ENCODE assay signal across 10 cellular contexts in genomic region chr13:98485561-98485960, GRCh38.
DNase-seq lines count a peak whose midpoint lies in the region; ATAC-seq and TF ChIP-seq lines count a peak whose summit lies in the region.
"Had no signal": no experiment of that assay in that cellular context is flagged by ENCODE, and none has a peak within 500 bp of the region (broad histone marks: within the 10 kb centered on the region; RNA-seq: fewer than 3 reads in every experiment).

No MANE protein-coding gene starts in this region.

- no peak for TF ChIP-seq CTCF in activated CD8-positive, alpha-beta T cell treated with anti-CD3 and anti-CD28 coated beads for 36 hours (IDR thresholded peaks at IDR 0.05)
- TF ChIP-seq CTCF in ascending aorta (IDR thresholded peaks at IDR 0.05) (no peak), lower lobe of right lung (IDR thresholded peaks at IDR 0.05) (no peak)

- H3K27me3 ChIP-seq in ascending aorta (no peaks in the 10 kb centered on the region), lower lobe of right lung (ENCODE audit: low read depth) (no peaks in the 10 kb centered on the region), subcutaneous abdominal adipose tissue (ENCODE audit: control insufficient read depth in 5 of 5, insufficient read depth in 4 of 5, low read length in 5 of 5) (no peaks in the 10 kb centered on the region)
- H3K27me3 ChIP-seq: testis had no signal

- no peak overlapping the region for H3K9ac ChIP-seq in subcutaneous abdominal adipose tissue (ENCODE audit: low read length in 5 of 5)

- peaks cover 11% of the 10 kb centered on the region for H3K36me3 Mint-ChIP-seq in activated CD8-positive, alpha-beta T cell treated with anti-CD3 and anti-CD28 coated beads for 36 hours (ENCODE audit: low read depth)
- peaks cover 13% of the 10 kb centered on the region for H3K36me3 Mint-ChIP-seq in activated CD8-positive, alpha-beta T cell treated with anti-CD3 and anti-CD28 coated beads, Interleukin-2, amount 10 ng/mL, durations not matched to agents 7 days and 5 days (ENCODE audit: low read depth)

- H3K36me3 ChIP-seq in ascending aorta (peaks cover 0 to 8% of the 10 kb centered on the region in 2 donors), lower lobe of right lung (peaks cover 6% of the 10 kb centered on the region), subcutaneous abdominal adipose tissue (ENCODE audit: control insufficient read depth in 5 of 5, insufficient read depth in 5 of 5, low read length in 5 of 5) (peaks cover 0 to 6% (median 4%) of the 10 kb centered on the region in 5 donors)

- intact Hi-C loops in activated CD8-positive, alpha-beta T cell treated with anti-CD3 and anti-CD28 coated beads for 36 hours (cut with micrococcal nuclease), result no loop called here
- intact Hi-C loops in ascending aorta (cut with DNase I) (no loop called here), lower lobe of right lung (cut with DNase I) (no loop called here), posterior vena cava (cut with DNase I) (loop anchor here in 1 of 2 donors (10.0 kb wide), 1 partner anchor 59 kb away; no protein-coding TSS in a partner anchor)

- peaks cover 8 to 31% of the 10 kb centered on the region in 2 donors for H3K4me1 ChIP-seq in ascending aorta
- H3K4me1 ChIP-seq in lower lobe of right lung, result peaks cover 73% of the 10 kb centered on the region
- H3K4me1 ChIP-seq in subcutaneous abdominal adipose tissue (ENCODE audit: control insufficient read depth in 5 of 5, insufficient read depth in 5 of 5, low read length in 5 of 5), result peaks cover 16 to 67% (median 62%) of the 10 kb centered on the region in 5 donors

- CTCF ChIA-PET in activated CD8-positive, alpha-beta T cell treated with anti-CD3 and anti-CD28 coated beads for 36 hours (lab: Charles Lee), result interaction anchor here (4.4 kb wide), 1 partner anchor 40 kb away, joined by 19 read pairs; no protein-coding TSS in a partner anchor
- CTCF ChIA-PET in activated CD8-positive, alpha-beta T cell treated with anti-CD3 and anti-CD28 coated beads, Interleukin-2, amount 10 ng/mL, durations not matched to agents 7 days and 5 days (lab: Charles Lee), result interaction anchor here (1.1 to 2.2 kb wide), 4 partner anchors 19 to 168 kb away, joined by 3 to 13 read pairs (median 6); no protein-coding TSS in a partner anchor

- no peaks in the 10 kb centered on the region for H3K27me3 Mint-ChIP-seq in activated CD8-positive, alpha-beta T cell treated with anti-CD3 and anti-CD28 coated beads for 36 hours
- no peaks in the 10 kb centered on the region for H3K27me3 Mint-ChIP-seq in activated CD8-positive, alpha-beta T cell treated with anti-CD3 and anti-CD28 coated beads, Interleukin-2, amount 10 ng/mL, durations not matched to agents 7 days and 5 days (ENCODE audit: low read depth)

- H3K9me3 ChIP-seq in ascending aorta (no peaks in the 10 kb centered on the region), lower lobe of right lung (no peaks in the 10 kb centered on the region), subcutaneous abdominal adipose tissue (ENCODE audit: control insufficient read depth in 5 of 5, low read length in 5 of 5) (no peaks in the 10 kb centered on the region)
- H3K9me3 ChIP-seq: testis had no signal

- POLR2A ChIA-PET in activated CD8-positive, alpha-beta T cell treated with anti-CD3 and anti-CD28 coated beads for 36 hours (lab: Charles Lee), result interaction anchor here (1.8 to 3.2 kb wide), 2 partner anchors 13 to 19 kb away, joined by 5 to 14 read pairs; no protein-coding TSS in a partner anchor
- POLR2A ChIA-PET in activated CD8-positive, alpha-beta T cell treated with anti-CD3 and anti-CD28 coated beads, Interleukin-2, amount 10 ng/mL, durations not matched to agents 7 days and 5 days (lab: Charles Lee), result interaction anchor here (1.5 kb wide), 1 partner anchor 9 kb away, joined by 3 read pairs; no protein-coding TSS in a partner anchor

- H3K27ac ChIP-seq in ascending aorta, result peak overlapping the region; percentile 69 to 77
- H3K27ac ChIP-seq in lower lobe of right lung, result peak overlapping the region; percentile 81
- H3K27ac ChIP-seq in subcutaneous abdominal adipose tissue (ENCODE audit: low read depth, low read length), result peak overlapping the region; percentile 81
- H3K27ac ChIP-seq: VCaP had no signal

- H3K27ac Mint-ChIP-seq in activated CD8-positive, alpha-beta T cell treated with anti-CD3 and anti-CD28 coated beads for 36 hours, result peak overlapping the region; percentile 75
- no peak overlapping the region for H3K27ac Mint-ChIP-seq in activated CD8-positive, alpha-beta T cell treated with anti-CD3 and anti-CD28 coated beads, Interleukin-2, amount 10 ng/mL, durations not matched to agents 7 days and 5 days

- no peak for ATAC-seq in activated CD8-positive, alpha-beta T cell treated with anti-CD3 and anti-CD28 coated beads for 36 hours
- no peak for ATAC-seq in activated CD8-positive, alpha-beta T cell treated with anti-CD3 and anti-CD28 coated beads, Interleukin-2, amount 10 ng/mL, durations not matched to agents 7 days and 5 days
- ATAC-seq in lower lobe of right lung, result no peak

- H3K4me3 ChIP-seq in ascending aorta (no peak overlapping the region), lower lobe of right lung (no peak overlapping the region), subcutaneous abdominal adipose tissue (ENCODE audit: low read depth in 1 of 5, low read length in 5 of 5) (no peak overlapping the region)
- H3K4me3 ChIP-seq: testis had no signal

- H3K9me3 Mint-ChIP-seq in activated CD8-positive, alpha-beta T cell treated with anti-CD3 and anti-CD28 coated beads for 36 hours, result no peaks in the 10 kb centered on the region
- H3K9me3 Mint-ChIP-seq in activated CD8-positive, alpha-beta T cell treated with anti-CD3 and anti-CD28 coated beads, Interleukin-2, amount 10 ng/mL, durations not matched to agents 7 days and 5 days (ENCODE audit: insufficient read depth), result no peaks in the 10 kb centered on the region

- H3K4me3 Mint-ChIP-seq in activated CD8-positive, alpha-beta T cell treated with anti-CD3 and anti-CD28 coated beads for 36 hours, result no peak overlapping the region
- H3K4me3 Mint-ChIP-seq in activated CD8-positive, alpha-beta T cell treated with anti-CD3 and anti-CD28 coated beads, Interleukin-2, amount 10 ng/mL, durations not matched to agents 7 days and 5 days, result no peak overlapping the region

- peaks cover 88% of the 10 kb centered on the region for H3K4me1 Mint-ChIP-seq in activated CD8-positive, alpha-beta T cell treated with anti-CD3 and anti-CD28 coated beads for 36 hours (ENCODE audit: low read depth)
- peaks cover 72% of the 10 kb centered on the region for H3K4me1 Mint-ChIP-seq in activated CD8-positive, alpha-beta T cell treated with anti-CD3 and anti-CD28 coated beads, Interleukin-2, amount 10 ng/mL, durations not matched to agents 7 days and 5 days (ENCODE audit: low read depth)

- no peak for DNase-seq in activated CD8-positive, alpha-beta T cell treated with anti-CD3 and anti-CD28 coated beads for 36 hours
- DNase-seq in activated CD8-positive, alpha-beta T cell treated with anti-CD3 and anti-CD28 coated beads, Interleukin-2, amount 10 ng/mL, durations not matched to agents 7 days and 5 days, result no peak
- no peak for DNase-seq in ascending aorta (ENCODE audit: low spot score in 2 of 2)
- DNase-seq in lower lobe of right lung, result no peak
- no peak for DNase-seq in posterior vena cava (ENCODE audit: low spot score)
- no peak for DNase-seq in hypothalamus (lab: John Stamatoyannopoulos, UW)
- DNase-seq in SKM-1 (lab: John Stamatoyannopoulos, UW; ENCODE audit: unreplicated experiment), result no peak
- DNase-seq: testis had no signal
